ENCODE assay signal across 1 cellular context in the genomic region with DNA sequence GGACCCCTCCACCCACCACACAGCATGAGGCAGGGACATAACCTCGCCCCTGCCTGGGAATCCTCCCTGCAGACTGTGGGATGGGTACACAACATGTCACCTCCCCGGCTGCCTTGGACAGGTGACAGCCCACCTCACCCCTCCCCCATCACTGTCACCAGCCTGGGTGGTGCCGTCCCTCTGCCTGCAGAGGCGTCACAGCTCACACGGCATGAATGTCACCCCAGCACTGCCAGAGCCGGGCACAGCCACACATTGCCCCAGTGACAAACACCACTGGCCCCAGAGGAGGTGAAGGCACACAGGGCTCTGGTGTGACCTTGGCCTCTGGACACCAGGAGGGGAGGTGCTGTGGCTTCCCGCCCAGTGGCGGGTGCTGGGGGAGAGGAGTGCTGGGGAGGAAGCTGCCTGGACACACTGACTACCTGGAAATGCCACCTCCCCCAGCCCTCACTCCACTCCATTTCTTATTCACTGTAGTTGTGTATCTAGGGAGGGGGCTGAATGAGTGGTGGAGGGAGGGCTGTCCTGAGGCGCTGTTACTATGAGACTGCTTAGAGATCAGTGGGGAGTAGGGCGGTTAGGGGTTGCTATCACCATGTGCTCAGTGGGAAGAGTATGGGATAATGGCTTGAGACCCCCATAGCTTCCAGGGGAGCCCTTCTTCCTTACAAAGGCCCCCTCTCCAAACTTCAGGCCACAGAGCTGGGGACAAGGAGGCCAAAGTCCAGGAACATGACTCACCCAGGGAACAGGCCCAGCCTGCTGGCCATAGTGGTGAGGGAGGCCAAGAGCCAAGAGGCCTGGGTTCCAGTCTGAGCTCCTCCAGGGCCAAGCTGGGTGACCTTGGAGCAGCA.
TF ChIP-seq lines count a peak whose summit lies in the region.

No MANE protein-coding gene starts in this region.

TF ChIP-seq in GM12878, 131 proteins besides CTCF, POLR2A, EP300 and RAD21 (continued from another document):
- TF ChIP-seq, protein P1, sequence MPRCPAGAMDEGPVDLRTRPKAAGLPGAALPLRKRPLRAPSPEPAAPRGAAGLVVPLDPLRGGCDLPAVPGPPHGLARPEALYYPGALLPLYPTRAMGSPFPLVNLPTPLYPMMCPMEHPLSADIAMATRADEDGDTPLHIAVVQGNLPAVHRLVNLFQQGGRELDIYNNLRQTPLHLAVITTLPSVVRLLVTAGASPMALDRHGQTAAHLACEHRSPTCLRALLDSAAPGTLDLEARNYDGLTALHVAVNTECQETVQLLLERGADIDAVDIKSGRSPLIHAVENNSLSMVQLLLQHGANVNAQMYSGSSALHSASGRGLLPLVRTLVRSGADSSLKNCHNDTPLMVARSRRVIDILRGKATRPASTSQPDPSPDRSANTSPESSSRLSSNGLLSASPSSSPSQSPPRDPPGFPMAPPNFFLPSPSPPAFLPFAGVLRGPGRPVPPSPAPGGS (IDR thresholded peaks at IDR 0.05; ENCODE audit: borderline replicate concordance, insufficient read depth, low read depth, low read length, poor library complexity, severe bottlenecking): peak; percentile 9
- TF ChIP-seq, protein P2, sequence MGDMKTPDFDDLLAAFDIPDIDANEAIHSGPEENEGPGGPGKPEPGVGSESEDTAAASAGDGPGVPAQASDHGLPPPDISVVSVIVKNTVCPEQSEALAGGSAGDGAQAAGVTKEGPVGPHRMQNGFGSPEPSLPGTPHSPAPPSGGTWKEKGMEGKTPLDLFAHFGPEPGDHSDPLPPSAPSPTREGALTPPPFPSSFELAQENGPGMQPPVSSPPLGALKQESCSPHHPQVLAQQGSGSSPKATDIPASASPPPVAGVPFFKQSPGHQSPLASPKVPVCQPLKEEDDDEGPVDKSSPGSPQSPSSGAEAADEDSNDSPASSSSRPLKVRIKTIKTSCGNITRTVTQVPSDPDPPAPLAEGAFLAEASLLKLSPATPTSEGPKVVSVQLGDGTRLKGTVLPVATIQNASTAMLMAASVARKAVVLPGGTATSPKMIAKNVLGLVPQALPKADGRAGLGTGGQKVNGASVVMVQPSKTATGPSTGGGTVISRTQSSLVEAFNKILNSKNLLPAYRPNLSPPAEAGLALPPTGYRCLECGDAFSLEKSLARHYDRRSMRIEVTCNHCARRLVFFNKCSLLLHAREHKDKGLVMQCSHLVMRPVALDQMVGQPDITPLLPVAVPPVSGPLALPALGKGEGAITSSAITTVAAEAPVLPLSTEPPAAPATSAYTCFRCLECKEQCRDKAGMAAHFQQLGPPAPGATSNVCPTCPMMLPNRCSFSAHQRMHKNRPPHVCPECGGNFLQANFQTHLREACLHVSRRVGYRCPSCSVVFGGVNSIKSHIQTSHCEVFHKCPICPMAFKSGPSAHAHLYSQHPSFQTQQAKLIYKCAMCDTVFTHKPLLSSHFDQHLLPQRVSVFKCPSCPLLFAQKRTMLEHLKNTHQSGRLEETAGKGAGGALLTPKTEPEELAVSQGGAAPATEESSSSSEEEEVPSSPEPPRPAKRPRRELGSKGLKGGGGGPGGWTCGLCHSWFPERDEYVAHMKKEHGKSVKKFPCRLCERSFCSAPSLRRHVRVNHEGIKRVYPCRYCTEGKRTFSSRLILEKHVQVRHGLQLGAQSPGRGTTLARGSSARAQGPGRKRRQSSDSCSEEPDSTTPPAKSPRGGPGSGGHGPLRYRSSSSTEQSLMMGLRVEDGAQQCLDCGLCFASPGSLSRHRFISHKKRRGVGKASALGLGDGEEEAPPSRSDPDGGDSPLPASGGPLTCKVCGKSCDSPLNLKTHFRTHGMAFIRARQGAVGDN (IDR thresholded peaks at IDR 0.05): no peak
